Comparison of ENCODE assay signal across 8 cellular contexts in genomic region chr9:17503196-17503595, GRCh38.
"Had no signal": no experiment of that assay in that cellular context is flagged by ENCODE, and none has a peak within 500 bp of the region (broad histone marks: within the 10 kb centered on the region; RNA-seq: fewer than 3 reads in every experiment).

No MANE protein-coding gene starts in this region.

- FAIRE-seq: G401.6, GM12878, GM12891, GM12892, GM18507, GM19239 had no signal

- ATAC-seq: GM12878 had no signal

- DNase-seq: GDM1, GF-D8 had no signal

- H3K4me3 ChIP-seq: GM12878 had no signal
